Comparison of ENCODE assay signal across 16 cellular contexts in the genomic region with DNA sequence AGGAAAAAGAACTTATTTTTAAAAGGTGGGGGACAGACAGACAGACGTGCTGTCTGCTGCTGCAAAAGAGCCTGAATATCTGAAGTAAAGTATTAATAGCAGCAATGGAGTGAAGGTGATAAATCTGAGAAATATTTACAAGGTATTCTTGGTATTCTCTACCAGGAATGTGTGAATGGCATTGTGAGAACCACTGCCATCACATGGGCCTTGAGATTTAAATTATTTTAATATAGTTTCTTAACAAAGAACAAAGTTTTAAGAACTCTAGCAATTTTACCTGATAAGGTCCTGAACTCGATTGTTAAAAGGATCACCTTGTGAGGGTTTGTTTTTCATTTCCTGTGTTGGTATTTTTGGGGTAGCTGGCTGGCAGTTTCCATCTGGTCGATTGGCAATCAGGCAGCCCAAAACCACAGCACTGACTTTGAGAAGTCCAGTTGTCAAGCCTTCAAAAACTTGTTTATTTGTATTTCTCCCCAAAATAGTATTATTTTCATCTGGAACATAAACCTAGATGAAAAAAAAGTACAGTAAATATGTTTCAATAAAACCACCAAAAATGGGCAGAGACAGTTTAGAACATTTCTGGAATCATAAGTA.
A peak's percentile ranks its signal among the peaks of the same experiment; 100 is the strongest.
DNase-seq lines count a peak whose midpoint lies in the region; FAIRE-seq and TF ChIP-seq lines count a peak whose summit lies in the region.
"Had no signal": no experiment of that assay in that cellular context is flagged by ENCODE, and none has a peak within 500 bp of the region (broad histone marks: within the 10 kb centered on the region; RNA-seq: fewer than 3 reads in every experiment).

No MANE protein-coding gene starts in this region.

- no peak overlapping the region for H4K8ac ChIP-seq in mesendoderm (ENCODE audit: low read depth, low read length)

- H3K27ac ChIP-seq in KMS-11 (peak overlapping the region; percentile 52), mesendoderm (ENCODE audit: low read depth, low read length) (no peak overlapping the region), testis (no peak overlapping the region)
- H3K27ac ChIP-seq: ascending aorta, dorsolateral prefrontal cortex, spleen, uterus had no signal

- H3K27me3 ChIP-seq in BJ (ENCODE audit: control insufficient read depth, insufficient read depth, low read length) (no peaks in the 10 kb centered on the region), KMS-11 (ENCODE audit: insufficient read depth, low read depth) (no peaks in the 10 kb centered on the region), mesendoderm (ENCODE audit: insufficient read depth, low read length, poor library complexity) (no peaks in the 10 kb centered on the region), testis (no peaks in the 10 kb centered on the region)
- H3K27me3 ChIP-seq: ascending aorta, dorsolateral prefrontal cortex, spleen, uterus had no signal

- no peak overlapping the region for H3K56ac ChIP-seq in mesendoderm (ENCODE audit: low read length)

- no peak overlapping the region for H2BK120ac ChIP-seq in mesendoderm (ENCODE audit: low read depth, low read length)

- no CpG with 5 or more reads among the region's 3 CpGs for WGBS in mesendoderm (ENCODE audit: extremely low coverage, insufficient coverage, low lambda C conversion rate)
- WGBS in testis, 2 donors: 53 to 60% methylated on average over 3 of the region's 3 CpGs

- H4K20me1 ChIP-seq in KMS-11 (ENCODE audit: insufficient read depth): no peaks in the 10 kb centered on the region

- H3K4ac ChIP-seq in mesendoderm (ENCODE audit: low read depth, low read length): no peak overlapping the region

- H4K5ac ChIP-seq in mesendoderm (ENCODE audit: low read length): no peak overlapping the region

- H3K4me1 ChIP-seq in KMS-11 (ENCODE audit: low read depth, poor library complexity, severe bottlenecking) (peaks cover 36% of the 10 kb centered on the region), mesendoderm (ENCODE audit: control insufficient read depth, low read depth, low read length) (no peaks in the 10 kb centered on the region), testis (no peaks in the 10 kb centered on the region)
- H3K4me1 ChIP-seq: ascending aorta, spleen, uterus had no signal

- H3K79me2 ChIP-seq in KMS-11 (ENCODE audit: insufficient read depth, low read depth) (no peaks in the 10 kb centered on the region), mesendoderm (ENCODE audit: control insufficient read depth, insufficient read depth, low read length) (no peaks in the 10 kb centered on the region)

- no peak overlapping the region for H2AK5ac ChIP-seq in mesendoderm (ENCODE audit: low read length)

- H3K4me3 ChIP-seq in BJ (ENCODE audit: low read depth, low read length) (no peak overlapping the region), KMS-11 (IDR thresholded peaks at IDR 0.05; ENCODE audit: insufficient read depth, low read depth, low read length) (no peak overlapping the region), mesendoderm (ENCODE audit: low read length) (no peak overlapping the region), testis (no peak overlapping the region)
- H3K4me3 ChIP-seq: ascending aorta, dorsolateral prefrontal cortex, spleen, uterus had no signal

- CTCF ChIA-PET in BJ (lab: Yijun Ruan, JAX): no interaction called here

- H3K36me3 ChIP-seq in BJ (ENCODE audit: control insufficient read depth, insufficient read depth, low read length): no peaks in the 10 kb centered on the region
- no peaks in the 10 kb centered on the region for H3K36me3 ChIP-seq in KMS-11 (ENCODE audit: insufficient read depth)
- no peaks in the 10 kb centered on the region for H3K36me3 ChIP-seq in mesendoderm (ENCODE audit: control insufficient read depth, insufficient read depth, low read length)
- no peaks in the 10 kb centered on the region for H3K36me3 ChIP-seq in testis (ENCODE audit: low read depth, missing control alignments)
- H3K36me3 ChIP-seq: uterus had no signal

- no peak overlapping the region for H2BK5ac ChIP-seq in mesendoderm (ENCODE audit: low read length)

- H3K4me2 ChIP-seq in KMS-11 (peak overlapping the region; percentile 63), mesendoderm (ENCODE audit: low read length) (no peak overlapping the region)

- TF ChIP-seq CTCF in BJ (IDR thresholded peaks at IDR 0.05; ENCODE audit: insufficient read depth, low read depth, low read length) (no peak), KMS-11 (conservative IDR thresholded peaks at IDR 0.05; ENCODE audit: low read depth, low read length) (no peak), testis (IDR thresholded peaks at IDR 0.05) (no peak)

- H3K18ac ChIP-seq in mesendoderm (ENCODE audit: low read length): no peak overlapping the region

- no peak overlapping the region for H2AFZ ChIP-seq in KMS-11 (ENCODE audit: low read depth)

- DNase-seq in BJ (ENCODE audit: low read depth) (peak; percentile 24), astrocyte of the hippocampus (ENCODE audit: low read depth, low spot score) (peak; percentile 63), mesendoderm (peak; percentile 61), H54 (ENCODE audit: insufficient read length, low spot score) (no peak), testis (no peak), RKO (ENCODE audit: low spot score) (no peak)
- no peak for DNase-seq in stimulated activated CD4-positive, alpha-beta T cell treated with anti-CD3 and anti-CD28 coated beads, Interleukin-4, amount 100 ng/mL, for 4 hours
- DNase-seq: dorsolateral prefrontal cortex; left colon; naive thymus-derived CD4-positive, alpha-beta T cell; NCI-H1930; NCI-H526 treated with DMSO at 0.1 percent for 48 hours; spleen; uterus had no signal

- H2BK15ac ChIP-seq in mesendoderm (replicated peaks; ENCODE audit: low read depth): no peak overlapping the region

- no peaks in the 10 kb centered on the region for H3K9me3 ChIP-seq in testis
- H3K9me3 ChIP-seq: ascending aorta, spleen, uterus had no signal

- TF ChIP-seq POLR2A in H54 (IDR thresholded peaks at IDR 0.05; ENCODE audit: low read depth, low read length): no peak
- no peak for TF ChIP-seq POLR2A in testis (IDR thresholded peaks at IDR 0.05)

- H3K9ac ChIP-seq in KMS-11 (no peak overlapping the region), mesendoderm (ENCODE audit: low read length) (no peak overlapping the region)

- H3K23ac ChIP-seq in mesendoderm (ENCODE audit: low read length): no peak overlapping the region

- no peaks in the 10 kb centered on the region for H3K79me1 ChIP-seq in mesendoderm (ENCODE audit: low read length)

- intact Hi-C loops in testis (cut with DNase I; ENCODE audit: low total_unique reads): no loop called here

- POLR2A ChIA-PET in BJ (lab: Charles Lee): no interaction called here

- FAIRE-seq in H54 (lab: Jason Lieb, UNC): no peak

Comparison
In these comparisons a context has a peak if more than half of its experiments do, and no peak if none do; other contexts are left out.
1. DNase-seq: peak in BJ (single experiment), astrocyte of the hippocampus (single experiment) and mesendoderm (single experiment); none in H54 (single experiment), stimulated activated CD4-positive, alpha-beta T cell treated with anti-CD3 and anti-CD28 coated beads, Interleukin-4, amount 100 ng/mL, for 4 hours (0 of 2), testis (single experiment) and RKO (single experiment).